15 cellular contexts compared by ENCODE assay signal in the genomic region with DNA sequence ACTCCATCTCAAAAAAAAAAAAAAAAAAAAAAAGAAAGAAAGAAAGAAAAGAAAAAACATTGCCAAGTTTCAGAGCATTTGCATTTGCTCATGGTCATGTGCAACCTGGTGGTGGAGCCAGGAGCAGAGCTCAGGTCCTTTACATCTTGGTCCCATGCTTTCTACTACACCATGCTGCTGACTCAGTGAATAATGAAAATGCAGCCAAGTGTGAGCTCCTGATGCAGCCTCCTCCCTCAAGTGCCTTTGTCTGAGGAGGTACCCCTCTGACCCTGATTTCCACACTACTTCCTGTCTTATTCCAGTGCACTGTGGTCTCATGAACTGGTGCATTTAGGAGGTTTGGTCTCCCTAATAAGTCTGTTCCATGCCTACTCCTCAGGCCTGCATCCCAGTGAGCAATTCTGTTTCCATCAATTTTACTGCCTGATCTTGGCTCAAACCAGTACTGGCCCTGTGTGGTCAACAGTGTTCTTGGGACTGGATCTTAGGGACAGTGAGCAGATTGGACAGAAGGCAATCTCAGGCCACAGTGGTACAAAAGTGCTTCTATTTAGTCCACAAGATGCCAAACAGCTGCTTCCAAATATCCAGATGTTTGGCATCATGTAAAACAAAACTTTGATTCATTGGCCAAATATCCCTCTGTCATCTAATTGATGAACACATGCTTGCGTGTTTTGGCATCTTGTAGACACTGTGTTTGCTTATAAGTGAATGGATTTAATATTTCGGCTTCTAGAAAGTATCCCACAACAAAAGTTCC. TPM values are rescaled to one million over a fixed set of nuclear protein-coding genes. Genes with fewer than 3 reads are reported as not detected.
A peak's percentile ranks its signal among the peaks of the same experiment; 100 is the strongest.
DNase-seq lines count a peak whose midpoint lies in the region; ATAC-seq and TF ChIP-seq lines count a peak whose summit lies in the region.
"Had no signal": no experiment of that assay in that cellular context is flagged by ENCODE, and none has a peak within 500 bp of the region (broad histone marks: within the 10 kb centered on the region; RNA-seq: fewer than 3 reads in every experiment).

No MANE protein-coding gene starts in this region.

- no peak for TF ChIP-seq CTCF in left lung (IDR thresholded peaks at IDR 0.05)

- H3K27ac ChIP-seq in left lung = peak overlapping the region in 1 of 2 donors; percentile 8
- H3K27ac ChIP-seq: BLaER1 treated with 17β-estradiol and CSF1 and Interleukin-3, amounts not matched to agents 10 nM and 100 nM; gastrocnemius medialis; prostate gland had no signal

- no peaks in the 10 kb centered on the region for H3K36me3 ChIP-seq in left lung
- H3K36me3 ChIP-seq: BLaER1 treated with 17β-estradiol and CSF1 and Interleukin-3, amounts not matched to agents 10 nM and 100 nM; gastrocnemius medialis; prostate gland had no signal

- intact Hi-C loops in left lung (cut with DNase I) = no loop called here

- H3K4me3 ChIP-seq in left lung = no peak overlapping the region
- H3K4me3 ChIP-seq: BLaER1 treated with 17β-estradiol and CSF1 and Interleukin-3, amounts not matched to agents 10 nM and 100 nM; gastrocnemius medialis; prostate gland had no signal

- no peaks in the 10 kb centered on the region for H3K9me3 ChIP-seq in left lung
- H3K9me3 ChIP-seq: gastrocnemius medialis, prostate gland had no signal

- peaks cover 0 to 3% of the 10 kb centered on the region in 2 donors for H3K4me1 ChIP-seq in left lung
- H3K4me1 ChIP-seq: prostate gland had no signal

- no peaks in the 10 kb centered on the region for H3K27me3 ChIP-seq in left lung
- H3K27me3 ChIP-seq: BLaER1 treated with 17β-estradiol and CSF1 and Interleukin-3, amounts not matched to agents 10 nM and 100 nM; gastrocnemius medialis had no signal

- ATAC-seq in left lung = peak; percentile 19
- ATAC-seq: activated CD4-positive, CD25-positive, alpha-beta regulatory T cell treated with anti-CD3 and anti-CD28 coated beads, Interleukin-2, amount 50 U/mL, for 24 hours; gastrocnemius medialis had no signal

- DNase-seq in NCI-H69 (lab: John Stamatoyannopoulos, UW) (peak; percentile 10), fibroblast of peridontal ligament (ENCODE audit: extremely low read depth) (peak; percentile 73), left lung (no peak), stromal cell of bone marrow (ENCODE audit: low read depth) (peak; percentile 49), OCI-M2 (lab: John Stamatoyannopoulos, UW; ENCODE audit: unreplicated experiment) (no peak), KG1 (lab: John Stamatoyannopoulos, UW) (no peak)
- no peak for DNase-seq in effector CD8-positive, alpha-beta T cell (lab: John Stamatoyannopoulos, UW)
- DNase-seq: DMS53; gastrocnemius medialis; immature natural killer cell; NK-92 treated with Interleukin-12 subunit alpha and Interleukin-12 subunit beta, amount 100 ng/mL, for 24 hours; SHP77 had no signal

RNA-seq across cellular contexts. Expression of a gene that starts 28.8 kb away (rescaled TPM):
- total RNA-seq in left lung = 10 to 100 TPM; 16.1 to 17.7 TPM

Comparison
In these comparisons a context has a peak if more than half of its experiments do, and no peak if none do; other contexts are left out.
1. DNase-seq: peak in NCI-H69 (single experiment), fibroblast of peridontal ligament (single experiment) and stromal cell of bone marrow (single experiment); none in left lung (0 of 2), effector CD8-positive, alpha-beta T cell (single experiment), OCI-M2 (single experiment) and KG1 (single experiment).